Comparison of ENCODE assay signal across 26 cellular contexts in genomic region chr11:92436026-92436425, GRCh38.
"Had no signal": no experiment of that assay in that cellular context is flagged by ENCODE, and none has a peak within 500 bp of the region (broad histone marks: within the 10 kb centered on the region; RNA-seq: fewer than 3 reads in every experiment).

No MANE protein-coding gene starts in this region.

- ATAC-seq: effector memory CD8-positive, alpha-beta T cell; esophagus mucosa; gastrocnemius medialis; heart right ventricle; left colon; left lung; left ventricle myocardium superior; lower lobe of right lung; mucosa of descending colon had no signal

- H3K9me3 ChIP-seq: colonic mucosa, esophagus squamous epithelium, gastrocnemius medialis, heart right ventricle, lower lobe of right lung, mucosa of descending colon had no signal

- H3K27ac ChIP-seq: colonic mucosa, epithelial cell of prostate, esophagus squamous epithelium, gastrocnemius medialis, heart right ventricle, left lung, lower lobe of right lung had no signal

- H3K27ac Mint-ChIP-seq: dendritic cell treated with granulocyte-macrophage colony-stimulating factor and Interleukin-4, amounts not matched to agents 40 ng/mL and 50 ng/mL, for 4 days; effector memory CD8-positive, alpha-beta T cell; endodermal cell; naive B cell had no signal

- H3K36me3 ChIP-seq: colonic mucosa, esophagus squamous epithelium, gastrocnemius medialis, heart right ventricle, left lung, lower lobe of right lung had no signal

- H3K4me3 ChIP-seq: colonic mucosa, esophagus squamous epithelium, gastrocnemius medialis, heart right ventricle, left lung, lower lobe of right lung, mucosa of descending colon had no signal

- H3K36me3 Mint-ChIP-seq: mesothelial cell of epicardium, naive B cell had no signal

- DNase-seq: colonic mucosa; cortex of kidney; effector CD8-positive, alpha-beta T cell; effector memory CD8-positive, alpha-beta T cell; endodermal cell; erythroblast; esophagus squamous epithelium; foreskin fibroblast; foreskin melanocyte; gastrocnemius medialis; glutamatergic neuron; head of caudate nucleus; heart right ventricle; hippocampal formation; kidney glomerular epithelial cell; left colon; left lung; left ventricle myocardium superior; lower lobe of right lung; mesenchymal stem cell; mucosa of descending colon; naive B cell had no signal

- H3K27me3 Mint-ChIP-seq: dendritic cell treated with granulocyte-macrophage colony-stimulating factor and Interleukin-4, amounts not matched to agents 40 ng/mL and 50 ng/mL, for 4 days; effector memory CD8-positive, alpha-beta T cell; naive B cell had no signal

- H3K9me3 Mint-ChIP-seq: endodermal cell, mesothelial cell of epicardium had no signal

- H3K4me3 Mint-ChIP-seq: dendritic cell treated with granulocyte-macrophage colony-stimulating factor and Interleukin-4, amounts not matched to agents 40 ng/mL and 50 ng/mL, for 4 days; effector memory CD8-positive, alpha-beta T cell; endodermal cell; mesothelial cell of epicardium had no signal

- H3K4me1 Mint-ChIP-seq: naive B cell had no signal

- H3K4me1 ChIP-seq: colonic mucosa, esophagus squamous epithelium, gastrocnemius medialis, heart right ventricle, left lung, lower lobe of right lung had no signal

- H3K27me3 ChIP-seq: colonic mucosa, esophagus squamous epithelium, gastrocnemius medialis, heart right ventricle, left lung had no signal
